In genomic region chr6:97049254-97050004, GRCh38 we compare ENCODE assay signal across 1 cellular context.
TF ChIP-seq lines count a peak whose summit lies in the region.

No MANE protein-coding gene starts in this region.

TF ChIP-seq in HepG2, 621 proteins besides CTCF, POLR2A, EP300 and RAD21 (continued from another document):
- TF ChIP-seq ATF4 (CRISPR knock-in tag; IDR thresholded peaks at IDR 0.05) (peak in 1 of 2 experiments; percentile 88; a peak in 2 of 4 replicates), ZZZ3 (CRISPR knock-in tag; IDR thresholded peaks at IDR 0.05; ENCODE audit: borderline replicate concordance) (no peak), PHF20 (CRISPR knock-in tag; IDR thresholded peaks at IDR 0.05) (no peak), ZNF577 (CRISPR knock-in tag; IDR thresholded peaks at IDR 0.05; ENCODE audit: borderline replicate concordance, low read depth) (no peak), ZNF282 (IDR thresholded peaks at IDR 0.05; ENCODE audit: partially characterized antibody) (no peak), ZNF510 (CRISPR knock-in tag; IDR thresholded peaks at IDR 0.05; ENCODE audit: low read depth) (no peak), MEF2D (CRISPR knock-in tag; IDR thresholded peaks at IDR 0.05) (no peak), TOE1 (CRISPR knock-in tag; IDR thresholded peaks at IDR 0.05) (no peak), THAP8 (CRISPR knock-in tag; IDR thresholded peaks at IDR 0.05; ENCODE audit: borderline replicate concordance) (no peak), SRY (CRISPR knock-in tag; IDR thresholded peaks at IDR 0.05) (no peak), SMAD3 (CRISPR knock-in tag; IDR thresholded peaks at IDR 0.05) (no peak), DDIT3 (CRISPR knock-in tag; IDR thresholded peaks at IDR 0.05) (no peak), SOX5 (CRISPR knock-in tag; IDR thresholded peaks at IDR 0.05; ENCODE audit: borderline replicate concordance) (peak; percentile 40; the same call in 1 of the 2 replicates), MED13 (CRISPR knock-in tag; IDR thresholded peaks at IDR 0.05) (no peak), ZNF30 (CRISPR knock-in tag; IDR thresholded peaks at IDR 0.05) (no peak)
